14 cellular contexts compared by ENCODE assay signal in genomic region chr3:140219923-140220452, GRCh38.
A peak's percentile ranks its signal among the peaks of the same experiment; 100 is the strongest.
DNase-seq lines count a peak whose midpoint lies in the region; ATAC-seq and TF ChIP-seq lines count a peak whose summit lies in the region.
"Had no signal": no experiment of that assay in that cellular context is flagged by ENCODE, and none has a peak within 500 bp of the region (broad histone marks: within the 10 kb centered on the region; RNA-seq: fewer than 3 reads in every experiment).

No MANE protein-coding gene starts in this region.

- no peak overlapping the region for H2AFZ ChIP-seq in Karpas-422 (ENCODE audit: low read length)

- no peaks in the 10 kb centered on the region for H4K20me1 ChIP-seq in Karpas-422 (ENCODE audit: insufficient read depth, low read depth, low read length)
- H4K20me1 ChIP-seq: BLaER1 treated with 17β-estradiol and CSF1 and Interleukin-3, amounts not matched to agents 10 nM and 100 nM had no signal

- H3K4me3 ChIP-seq in Karpas-422 (ENCODE audit: low read length), result no peak overlapping the region
- no peak overlapping the region for H3K4me3 ChIP-seq in brain microvascular endothelial cell (ENCODE audit: low read depth, low read length)
- H3K4me3 ChIP-seq: BLaER1 treated with 17β-estradiol and CSF1 and Interleukin-3, amounts not matched to agents 10 nM and 100 nM; SJCRH30 had no signal

- DNase-seq in Karpas-422, result peak; percentile 69
- DNase-seq in brain microvascular endothelial cell, result no peak
- no peak for DNase-seq in stimulated activated naive CD8-positive, alpha-beta T cell treated with anti-CD3 and anti-CD28 coated beads, Interleukin-15, Interleukin-2, amounts not matched to agents 100 U/mL and 50 U/mL, for 24 hours
- DNase-seq in DMS153 (lab: John Stamatoyannopoulos, UW), result no peak
- DNase-seq: hypothalamus; posterior cingulate gyrus; SJCRH30; stimulated activated CD4-positive, alpha-beta T cell treated with anti-CD3 and anti-CD28 coated beads, Interleukin-1b, Interleukin-23, amount 100 ng/mL, for 48 hours; stimulated activated naive B cell treated with anti-CD40 and anti-IgM and Interleukin-4, amounts not matched to agents 10 μg/mL and 1 μg/mL and 100 μg/mL, for 72 hours had no signal

- H3K27me3 ChIP-seq in Karpas-422 (ENCODE audit: low read length) (no peaks in the 10 kb centered on the region), brain microvascular endothelial cell (replicated peaks) (no peaks in the 10 kb centered on the region)
- H3K27me3 ChIP-seq: BLaER1 treated with 17β-estradiol and CSF1 and Interleukin-3, amounts not matched to agents 10 nM and 100 nM; SJCRH30 had no signal

- no peak overlapping the region for H3K9ac ChIP-seq in Karpas-422 (ENCODE audit: low read length)
- H3K9ac ChIP-seq: BLaER1 treated with 17β-estradiol and CSF1 and Interleukin-3, amounts not matched to agents 10 nM and 100 nM had no signal

- H3K4me1 ChIP-seq in Karpas-422 (ENCODE audit: low read length), result no peaks in the 10 kb centered on the region

- TF ChIP-seq CTCF in 22Rv1 (IDR thresholded peaks at IDR 0.05), result peak; percentile 45
- TF ChIP-seq CTCF in GM12872 (IDR thresholded peaks at IDR 0.05; ENCODE audit: insufficient read depth, low read depth, low read length), result peak; percentile 50; the same call in 2 of the 3 replicates
- TF ChIP-seq CTCF in brain microvascular endothelial cell (IDR thresholded peaks at IDR 0.05; ENCODE audit: low read depth, low read length, missing control alignments), result peak; percentile 11

- H3K27ac ChIP-seq in 22Rv1, result no peak overlapping the region
- no peak overlapping the region for H3K27ac ChIP-seq in Karpas-422 (ENCODE audit: low read length)
- H3K27ac ChIP-seq in brain microvascular endothelial cell, result no peak overlapping the region
- H3K27ac ChIP-seq: BLaER1 treated with 17β-estradiol and CSF1 and Interleukin-3, amounts not matched to agents 10 nM and 100 nM; SJCRH30 had no signal

- no peak overlapping the region for H3K4me2 ChIP-seq in Karpas-422 (ENCODE audit: low read depth, low read length, poor library complexity, severe bottlenecking)
- H3K4me2 ChIP-seq: BLaER1 treated with 17β-estradiol and CSF1 and Interleukin-3, amounts not matched to agents 10 nM and 100 nM had no signal

- in situ Hi-C loops in brain microvascular endothelial cell (cut with HindIII; ENCODE audit: low pct_ligation_motif_present, low sequenced_read_pairs), result no loop called here

- ATAC-seq in stimulated activated naive CD8-positive, alpha-beta T cell treated with anti-CD3 and anti-CD28 coated beads, Interleukin-15, Interleukin-2, amounts not matched to agents 100 U/mL and 50 U/mL, for 24 hours, result no peak
- ATAC-seq in HG02678 (IDR thresholded peaks at IDR 0.05; ENCODE audit: unreplicated experiment) (no peak), GM19395 (IDR thresholded peaks at IDR 0.05; ENCODE audit: unreplicated experiment) (no peak)
- ATAC-seq: stimulated activated naive B cell treated with anti-CD40 and anti-IgM and Interleukin-4, amounts not matched to agents 10 μg/mL and 1 μg/mL and 100 μg/mL, for 72 hours had no signal

- no peaks in the 10 kb centered on the region for H3K9me3 ChIP-seq in Karpas-422 (ENCODE audit: low read length)
- H3K9me3 ChIP-seq: BLaER1 treated with 17β-estradiol and CSF1 and Interleukin-3, amounts not matched to agents 10 nM and 100 nM; SJCRH30 had no signal

- H3K79me2 ChIP-seq in Karpas-422 (ENCODE audit: low read length), result no peaks in the 10 kb centered on the region

- no peaks in the 10 kb centered on the region for H3K9me2 ChIP-seq in Karpas-422 (replicated peaks; ENCODE audit: insufficient read depth, low read length)

- H3K36me3 ChIP-seq in Karpas-422 (ENCODE audit: insufficient read depth, low read length), result no peaks in the 10 kb centered on the region
- H3K36me3 ChIP-seq in brain microvascular endothelial cell (replicated peaks), result no peaks in the 10 kb centered on the region
- H3K36me3 ChIP-seq: BLaER1 treated with 17β-estradiol and CSF1 and Interleukin-3, amounts not matched to agents 10 nM and 100 nM; SJCRH30 had no signal
